8 cellular contexts compared by ENCODE assay signal in the genomic region with DNA sequence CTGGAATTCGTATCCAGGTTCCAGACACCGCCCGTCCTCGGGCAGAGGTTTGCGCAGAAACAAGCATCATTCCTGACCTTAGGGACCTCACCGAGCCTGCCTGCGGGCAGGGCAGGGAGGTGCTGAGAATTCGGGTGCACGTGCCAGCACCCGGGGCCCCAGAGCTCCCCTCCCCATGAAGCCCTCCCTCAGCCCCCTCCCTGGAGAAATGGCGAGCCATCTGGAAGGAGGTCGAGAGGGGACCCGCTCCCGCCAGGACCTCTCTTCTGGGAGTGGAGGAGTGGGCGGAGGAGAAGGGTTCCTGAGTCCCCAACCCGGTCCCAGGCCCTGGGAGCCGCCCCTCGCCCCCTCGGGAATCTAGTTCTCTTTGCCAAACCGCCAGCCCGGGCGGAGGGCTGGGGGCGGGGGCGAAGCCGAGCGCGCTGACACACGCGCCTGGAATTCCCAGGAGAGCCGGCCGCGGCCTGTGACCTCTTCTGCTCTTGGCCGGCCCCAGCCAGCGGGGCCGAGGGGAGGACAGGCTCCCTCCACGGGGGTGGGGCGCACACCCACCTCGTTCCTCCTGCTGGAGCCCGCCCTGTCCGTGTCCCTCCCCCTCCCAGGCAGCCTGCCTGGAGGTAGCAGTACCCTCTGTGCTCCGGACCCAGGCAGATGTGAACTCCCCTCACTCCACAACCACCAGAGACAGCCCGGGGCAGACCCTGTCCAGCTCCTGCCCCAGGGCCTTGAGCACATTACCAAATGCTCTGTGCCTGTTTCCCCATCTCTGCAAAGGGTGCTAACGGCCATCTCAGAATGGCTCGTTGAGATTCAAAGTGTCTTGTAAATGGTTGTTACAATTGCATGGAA. TPM values are rescaled to one million over a fixed set of nuclear protein-coding genes. Genes with fewer than 3 reads are reported as not detected.
DNase-seq lines count a peak whose midpoint lies in the region; ATAC-seq and TF ChIP-seq lines count a peak whose summit lies in the region.

No MANE protein-coding gene starts in this region.

- no peak for ATAC-seq in activated naive CD4-positive, alpha-beta T cell treated with anti-CD3 and anti-CD28 coated beads, Interleukin-2, amount 50 U/mL, for 72 hours
- no peak for ATAC-seq in activated T-helper 17 cell treated with anti-CD3 and anti-CD28 coated beads, Interleukin-2, amount 50 U/mL, for 72 hours (replicated peaks)
- no peak for ATAC-seq in HG03354 (IDR thresholded peaks at IDR 0.05; ENCODE audit: poor library complexity, severe bottlenecking, unreplicated experiment)

- TF ChIP-seq POLR2A in erythroblast (IDR thresholded peaks at IDR 0.05; ENCODE audit: low read length) = no peak

- peaks cover 28% of the 10 kb centered on the region for H3F3A ChIP-seq in smooth muscle cell (ENCODE audit: low read depth)

- DNase-seq in activated naive CD4-positive, alpha-beta T cell treated with anti-CD3 and anti-CD28 coated beads for 36 hours = no peak
- no peak for DNase-seq in activated naive CD4-positive, alpha-beta T cell treated with anti-CD3 and anti-CD28 coated beads, Interleukin-2, amount 50 U/mL, for 72 hours (ENCODE audit: low spot score in 2 of 2)
- peak; percentile 62 for DNase-seq in left ventricle myocardium inferior
- DNase-seq in smooth muscle cell (lab: John Stamatoyannopoulos, UW; ENCODE audit: unreplicated experiment) = peak; percentile 49
- no peak for DNase-seq in NAMALWA (ENCODE audit: low spot score)
- DNase-seq in erythroblast (lab: John Stamatoyannopoulos, UW) = no peak

- H3K9me3 ChIP-seq in left ventricle myocardium inferior (replicated peaks) (no peaks in the 10 kb centered on the region), smooth muscle cell (replicated peaks; ENCODE audit: low read depth) (no peaks in the 10 kb centered on the region)

- intact Hi-C loops in activated naive CD4-positive, alpha-beta T cell treated with anti-CD3 and anti-CD28 coated beads for 36 hours (cut with micrococcal nuclease) = loop anchor here (1.0 to 5.0 kb wide), 3 partner anchors 23 to 66 kb away; partner anchors contain the start of genes CDCA4 and GPR132
- intact Hi-C loops in left ventricle myocardium inferior (cut with micrococcal nuclease) = no loop called here

- no peaks in the 10 kb centered on the region for H3K36me3 Mint-ChIP-seq in activated naive CD4-positive, alpha-beta T cell treated with anti-CD3 and anti-CD28 coated beads for 36 hours (ENCODE audit: low read depth)
- no peaks in the 10 kb centered on the region for H3K36me3 Mint-ChIP-seq in activated naive CD4-positive, alpha-beta T cell treated with anti-CD3 and anti-CD28 coated beads, Interleukin-2, amount 50 U/mL, for 72 hours
- no peaks in the 10 kb centered on the region for H3K36me3 Mint-ChIP-seq in activated T-helper 17 cell treated with anti-CD3 and anti-CD28 coated beads, Interleukin-2, amount 50 U/mL, for 72 hours (ENCODE audit: low read depth)

- H3K4me3 ChIP-seq in left ventricle myocardium inferior = peak overlapping the region; percentile 72
- H3K4me3 ChIP-seq in smooth muscle cell = peak overlapping the region; percentile 58

- H3K27me3 ChIP-seq in left ventricle myocardium inferior (ENCODE audit: low read depth) (peaks cover 6% of the 10 kb centered on the region), smooth muscle cell (ENCODE audit: low read depth) (no peaks in the 10 kb centered on the region)

- H3K79me2 ChIP-seq in smooth muscle cell (ENCODE audit: low read depth) = no peaks in the 10 kb centered on the region

- H2AFZ ChIP-seq in smooth muscle cell (ENCODE audit: low read depth) = no peak overlapping the region

- no peaks in the 10 kb centered on the region for H3K9me3 Mint-ChIP-seq in activated naive CD4-positive, alpha-beta T cell treated with anti-CD3 and anti-CD28 coated beads for 36 hours
- no peaks in the 10 kb centered on the region for H3K9me3 Mint-ChIP-seq in activated naive CD4-positive, alpha-beta T cell treated with anti-CD3 and anti-CD28 coated beads, Interleukin-2, amount 50 U/mL, for 72 hours
- H3K9me3 Mint-ChIP-seq in activated T-helper 17 cell treated with anti-CD3 and anti-CD28 coated beads, Interleukin-2, amount 50 U/mL, for 72 hours = no peaks in the 10 kb centered on the region

- WGBS in smooth muscle cell (ENCODE audit: low lambda C conversion rate) = 4% methylated on average over 31 of the region's 44 CpGs

- TF ChIP-seq CTCF in left ventricle myocardium inferior (IDR thresholded peaks at IDR 0.05; ENCODE audit: borderline replicate concordance) (no peak), smooth muscle cell (IDR thresholded peaks at IDR 0.05; ENCODE audit: borderline replicate concordance, insufficient read depth, poor library complexity, severe bottlenecking) (no peak)

- peak overlapping the region; percentile 62 for H3K4me3 Mint-ChIP-seq in activated naive CD4-positive, alpha-beta T cell treated with anti-CD3 and anti-CD28 coated beads for 36 hours
- peak overlapping the region; percentile 71 for H3K4me3 Mint-ChIP-seq in activated T-helper 17 cell treated with anti-CD3 and anti-CD28 coated beads, Interleukin-2, amount 50 U/mL, for 72 hours

- H3K27ac ChIP-seq in left ventricle myocardium inferior (replicated peaks) (peak overlapping the region; percentile 84), smooth muscle cell (ENCODE audit: low read depth) (peak overlapping the region; percentile 83)

- CTCF ChIA-PET in activated naive CD4-positive, alpha-beta T cell treated with anti-CD3 and anti-CD28 coated beads for 36 hours (lab: Charles Lee) = interaction anchor here (0.8 to 7.5 kb wide), 7 partner anchors 12 to 264 kb away, joined by 3 to 53 read pairs (median 10); partner anchors contain the start of gene GPR132

- H3K36me3 ChIP-seq in left ventricle myocardium inferior (no peaks in the 10 kb centered on the region), smooth muscle cell (ENCODE audit: low read depth) (no peaks in the 10 kb centered on the region)

- H3K27ac Mint-ChIP-seq in activated naive CD4-positive, alpha-beta T cell treated with anti-CD3 and anti-CD28 coated beads for 36 hours = no peak overlapping the region
- H3K27ac Mint-ChIP-seq in activated naive CD4-positive, alpha-beta T cell treated with anti-CD3 and anti-CD28 coated beads, Interleukin-2, amount 50 U/mL, for 72 hours = no peak overlapping the region
- no peak overlapping the region for H3K27ac Mint-ChIP-seq in activated T-helper 17 cell treated with anti-CD3 and anti-CD28 coated beads, Interleukin-2, amount 50 U/mL, for 72 hours

- H4K20me1 ChIP-seq in smooth muscle cell (ENCODE audit: low read depth) = peaks cover 68% of the 10 kb centered on the region

- peaks cover 75% of the 10 kb centered on the region for H3K4me1 ChIP-seq in left ventricle myocardium inferior
- peaks cover 15% of the 10 kb centered on the region for H3K4me1 ChIP-seq in smooth muscle cell (ENCODE audit: low read depth)

- H3K9ac ChIP-seq in smooth muscle cell (ENCODE audit: low read depth) = peak overlapping the region; percentile 47

- H3K27me3 Mint-ChIP-seq in activated naive CD4-positive, alpha-beta T cell treated with anti-CD3 and anti-CD28 coated beads for 36 hours (ENCODE audit: low read depth) = no peaks in the 10 kb centered on the region
- H3K27me3 Mint-ChIP-seq in activated T-helper 17 cell treated with anti-CD3 and anti-CD28 coated beads, Interleukin-2, amount 50 U/mL, for 72 hours = no peaks in the 10 kb centered on the region

- peaks cover 8% of the 10 kb centered on the region for H3K4me1 Mint-ChIP-seq in activated naive CD4-positive, alpha-beta T cell treated with anti-CD3 and anti-CD28 coated beads for 36 hours (ENCODE audit: low read depth)
- H3K4me1 Mint-ChIP-seq in activated T-helper 17 cell treated with anti-CD3 and anti-CD28 coated beads, Interleukin-2, amount 50 U/mL, for 72 hours = peaks cover 9% of the 10 kb centered on the region

- H3K4me2 ChIP-seq in smooth muscle cell = peak overlapping the region; percentile 89

RNA-seq across cellular contexts. Expression of gene GPR132, which starts 23.0 kb away (rescaled TPM):
- 10 to 100 TPM; 11.3 to 15.3 TPM for total RNA-seq in activated naive CD4-positive, alpha-beta T cell treated with anti-CD3 and anti-CD28 coated beads for 36 hours
- total RNA-seq in activated naive CD4-positive, alpha-beta T cell treated with anti-CD3 and anti-CD28 coated beads, Interleukin-2, amount 50 U/mL, for 72 hours = 10 to 100 TPM; 24.9 to 32.6 TPM
- total RNA-seq in activated T-helper 17 cell treated with anti-CD3 and anti-CD28 coated beads, Interleukin-2, amount 50 U/mL, for 72 hours = 10 to 100 TPM; 46.5 to 49.5 TPM
- total RNA-seq in left ventricle myocardium inferior = 1.0 TPM
- 0.18 TPM in 1 of 2 replicates, not detected in the other for total RNA-seq in smooth muscle cell
- 0.62 and 1.6 TPM in 2 replicates for polyA plus RNA-seq in smooth muscle cell

Comparison
In these comparisons a context has a peak if more than half of its experiments do, and no peak if none do; other contexts are left out.
1. DNase-seq: peak in left ventricle myocardium inferior (single experiment) and smooth muscle cell (single experiment); none in activated naive CD4-positive, alpha-beta T cell treated with anti-CD3 and anti-CD28 coated beads for 36 hours (single experiment), activated naive CD4-positive, alpha-beta T cell treated with anti-CD3 and anti-CD28 coated beads, Interleukin-2, amount 50 U/mL, for 72 hours (0 of 2), NAMALWA (single experiment) and erythroblast (0 of 2).